Comparison of ENCODE assay signal across 7 cellular contexts in the genomic region with DNA sequence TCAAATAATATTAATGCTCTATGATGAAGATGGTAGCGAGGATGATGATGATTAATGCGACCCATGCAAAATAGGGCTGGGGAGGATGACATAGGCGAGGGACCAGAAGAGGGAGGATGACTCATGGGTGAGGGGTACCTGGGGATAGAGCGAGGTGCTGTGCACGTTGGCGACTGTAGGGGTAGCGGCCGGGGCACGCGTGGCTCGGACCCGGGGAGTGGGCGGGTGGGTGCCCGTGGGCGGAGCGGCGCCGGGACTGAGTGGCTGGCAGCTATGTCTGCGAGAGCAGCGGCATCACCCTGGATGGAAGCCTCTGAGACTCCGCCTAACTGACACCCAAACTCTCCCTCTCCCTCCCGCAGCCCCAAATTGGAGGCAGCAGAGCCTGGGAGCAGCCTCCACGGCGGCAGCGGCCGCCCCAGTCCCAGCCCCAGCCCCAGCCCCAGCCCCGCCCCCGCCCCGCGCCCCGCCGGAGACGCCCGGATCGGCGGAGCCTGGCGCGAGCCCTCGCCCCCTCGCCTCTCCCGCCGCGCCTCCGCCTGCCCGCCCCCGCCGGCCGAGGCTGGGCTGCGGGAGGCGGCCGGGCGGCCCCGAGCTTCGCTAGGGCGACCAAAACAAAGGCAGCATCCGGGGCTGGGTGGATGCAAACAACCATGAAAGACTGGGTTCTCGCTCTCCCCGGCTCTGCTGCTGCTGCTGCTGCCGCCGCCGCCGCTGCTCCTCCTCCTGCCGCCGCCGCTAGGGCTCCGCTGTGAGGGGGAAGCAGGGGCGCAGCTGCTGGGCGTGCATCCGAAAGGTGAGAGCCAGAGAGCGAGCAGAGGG. TPM values are rescaled to one million over a fixed set of nuclear protein-coding genes. Genes with fewer than 3 reads are reported as not detected.
DNase-seq lines count a peak whose midpoint lies in the region; ATAC-seq, FAIRE-seq and TF ChIP-seq lines count a peak whose summit lies in the region.

A gene with protein sequence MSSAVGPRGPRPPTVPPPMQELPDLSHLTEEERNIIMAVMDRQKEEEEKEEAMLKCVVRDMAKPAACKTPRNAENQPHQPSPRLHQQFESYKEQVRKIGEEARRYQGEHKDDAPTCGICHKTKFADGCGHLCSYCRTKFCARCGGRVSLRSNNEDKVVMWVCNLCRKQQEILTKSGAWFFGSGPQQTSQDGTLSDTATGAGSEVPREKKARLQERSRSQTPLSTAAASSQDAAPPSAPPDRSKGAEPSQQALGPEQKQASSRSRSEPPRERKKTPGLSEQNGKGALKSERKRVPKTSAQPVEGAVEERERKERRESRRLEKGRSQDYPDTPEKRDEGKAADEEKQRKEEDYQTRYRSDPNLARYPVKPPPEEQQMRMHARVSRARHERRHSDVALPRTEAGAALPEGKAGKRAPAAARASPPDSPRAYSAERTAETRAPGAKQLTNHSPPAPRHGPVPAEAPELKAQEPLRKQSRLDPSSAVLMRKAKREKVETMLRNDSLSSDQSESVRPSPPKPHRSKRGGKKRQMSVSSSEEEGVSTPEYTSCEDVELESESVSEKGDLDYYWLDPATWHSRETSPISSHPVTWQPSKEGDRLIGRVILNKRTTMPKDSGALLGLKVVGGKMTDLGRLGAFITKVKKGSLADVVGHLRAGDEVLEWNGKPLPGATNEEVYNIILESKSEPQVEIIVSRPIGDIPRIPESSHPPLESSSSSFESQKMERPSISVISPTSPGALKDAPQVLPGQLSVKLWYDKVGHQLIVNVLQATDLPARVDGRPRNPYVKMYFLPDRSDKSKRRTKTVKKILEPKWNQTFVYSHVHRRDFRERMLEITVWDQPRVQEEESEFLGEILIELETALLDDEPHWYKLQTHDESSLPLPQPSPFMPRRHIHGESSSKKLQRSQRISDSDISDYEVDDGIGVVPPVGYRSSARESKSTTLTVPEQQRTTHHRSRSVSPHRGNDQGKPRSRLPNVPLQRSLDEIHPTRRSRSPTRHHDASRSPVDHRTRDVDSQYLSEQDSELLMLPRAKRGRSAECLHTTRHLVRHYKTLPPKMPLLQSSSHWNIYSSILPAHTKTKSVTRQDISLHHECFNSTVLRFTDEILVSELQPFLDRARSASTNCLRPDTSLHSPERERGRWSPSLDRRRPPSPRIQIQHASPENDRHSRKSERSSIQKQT (N-terminal part only) (plus strand): TSS at position 367 of the 822 bp plus-strand sequence. CDS start 474 bp downstream, outside the sequence.

- POLR2A ChIA-PET in activated naive CD8-positive, alpha-beta T cell treated with anti-CD3 and anti-CD28 coated beads, Interleukin-2, amount 10 ng/mL, durations not matched to agents 7 days and 5 days (lab: Charles Lee) = no interaction called here
- POLR2A ChIA-PET in CD4-positive, alpha-beta T cell (lab: Charles Lee) = no interaction called here

- H3K9me3 Mint-ChIP-seq in activated naive CD8-positive, alpha-beta T cell treated with anti-CD3 and anti-CD28 coated beads, Interleukin-2, amount 10 ng/mL, durations not matched to agents 7 days and 5 days = no peaks in the 10 kb centered on the region
- H3K9me3 Mint-ChIP-seq in CD4-positive, alpha-beta T cell = no peaks in the 10 kb centered on the region

- H3K27ac ChIP-seq in iPS-18a (ENCODE audit: low read length) (no peak within 1 kb of the TSS), stomach smooth muscle (ENCODE audit: low read length) (no peak within 1 kb of the TSS)
- H3K27ac ChIP-seq in CD4-positive, alpha-beta T cell (ENCODE audit: low read depth, low read length) = no peak within 1 kb of the TSS

- no peak within 1 kb of the TSS for H3K4me3 Mint-ChIP-seq in activated naive CD8-positive, alpha-beta T cell treated with anti-CD3 and anti-CD28 coated beads, Interleukin-2, amount 10 ng/mL, durations not matched to agents 7 days and 5 days
- no peak within 1 kb of the TSS for H3K4me3 Mint-ChIP-seq in CD4-positive, alpha-beta T cell

- no peak for TF ChIP-seq POLR2A in GM12892 (IDR thresholded peaks at IDR 0.05; ENCODE audit: low read depth, low read length)

- H3K4me1 Mint-ChIP-seq in activated naive CD8-positive, alpha-beta T cell treated with anti-CD3 and anti-CD28 coated beads, Interleukin-2, amount 10 ng/mL, durations not matched to agents 7 days and 5 days = peaks cover 2% of the 10 kb centered on the region
- peaks cover 8% of the 10 kb centered on the region for H3K4me1 Mint-ChIP-seq in CD4-positive, alpha-beta T cell (ENCODE audit: low read depth)

- H3K27me3 Mint-ChIP-seq in activated naive CD8-positive, alpha-beta T cell treated with anti-CD3 and anti-CD28 coated beads, Interleukin-2, amount 10 ng/mL, durations not matched to agents 7 days and 5 days = peaks cover 21% of the 10 kb centered on the region
- peaks cover 57% of the 10 kb centered on the region for H3K27me3 Mint-ChIP-seq in CD4-positive, alpha-beta T cell

- no peaks in the 10 kb centered on the region for H3K9me3 ChIP-seq in iPS-18a (ENCODE audit: control insufficient read depth, low read depth, low read length)
- H3K9me3 ChIP-seq in stomach smooth muscle (ENCODE audit: control insufficient read depth in 2 of 2, low read length in 2 of 2) = no peaks in the 10 kb centered on the region
- H3K9me3 ChIP-seq in CD4-positive, alpha-beta T cell (ENCODE audit: control insufficient read depth, low read length) = no peaks in the 10 kb centered on the region

- ATAC-seq in GM21717 (IDR thresholded peaks at IDR 0.05; ENCODE audit: unreplicated experiment) = peak; percentile 84
- peak; percentile 50 for ATAC-seq in activated naive CD8-positive, alpha-beta T cell treated with anti-CD3 and anti-CD28 coated beads, Interleukin-2, amount 10 ng/mL, durations not matched to agents 7 days and 5 days (ENCODE audit: low read depth)
- no peak for ATAC-seq in CD4-positive, alpha-beta T cell (ENCODE audit: poor library complexity)

- no peaks in the 10 kb centered on the region for H3K36me3 Mint-ChIP-seq in activated naive CD8-positive, alpha-beta T cell treated with anti-CD3 and anti-CD28 coated beads, Interleukin-2, amount 10 ng/mL, durations not matched to agents 7 days and 5 days
- H3K36me3 Mint-ChIP-seq in CD4-positive, alpha-beta T cell (ENCODE audit: low read depth) = no peaks in the 10 kb centered on the region

- intact Hi-C loops in CD4-positive, alpha-beta T cell (cut with DNase I, micrococcal nuclease) = no loop called here

- FAIRE-seq in GM12892 (lab: Jason Lieb, UNC) = no peak

- DNase-seq in GM12892 (ENCODE audit: insufficient read length) (peak; percentile 41), LHCN-M2 (ENCODE audit: low read depth) (peak; percentile 38)
- peak; percentile 29 for DNase-seq in activated naive CD8-positive, alpha-beta T cell treated with anti-CD3 and anti-CD28 coated beads, Interleukin-2, amount 10 ng/mL, durations not matched to agents 7 days and 5 days
- no peak for DNase-seq in CD4-positive, alpha-beta T cell

- H3K36me3 ChIP-seq in iPS-18a (ENCODE audit: control insufficient read depth, low read depth, low read length) (no peaks in the 10 kb centered on the region), stomach smooth muscle (ENCODE audit: control insufficient read depth in 2 of 2, insufficient read depth in 2 of 2, low read length in 2 of 2) (no peaks in the 10 kb centered on the region)

- H3K27ac Mint-ChIP-seq in activated naive CD8-positive, alpha-beta T cell treated with anti-CD3 and anti-CD28 coated beads, Interleukin-2, amount 10 ng/mL, durations not matched to agents 7 days and 5 days = peak within 1 kb of the TSS; percentile 14
- H3K27ac Mint-ChIP-seq in CD4-positive, alpha-beta T cell = no peak within 1 kb of the TSS

- H3K27me3 ChIP-seq in iPS-18a (ENCODE audit: control insufficient read depth, insufficient read depth, low read length) = peaks cover 19% of the 10 kb centered on the region
- peaks cover 17 to 20% of the 10 kb centered on the region in 2 donors for H3K27me3 ChIP-seq in stomach smooth muscle (ENCODE audit: control insufficient read depth in 1 of 2, insufficient read depth in 2 of 2, low read length in 2 of 2)
- H3K27me3 ChIP-seq in CD4-positive, alpha-beta T cell (ENCODE audit: control insufficient read depth, insufficient read depth, low read length) = peaks cover 19% of the 10 kb centered on the region

- CTCF ChIA-PET in CD4-positive, alpha-beta T cell (lab: Charles Lee) = no interaction called here

- H3K4me3 ChIP-seq in iPS-18a (ENCODE audit: low read length) (peak within 1 kb of the TSS; percentile 79), stomach smooth muscle (ENCODE audit: low read length in 2 of 2) (peak within 1 kb of the TSS; percentile 32 to 67)

- no peaks in the 10 kb centered on the region for H3K4me1 ChIP-seq in iPS-18a (ENCODE audit: control insufficient read depth, low read depth, low read length)
- no peaks in the 10 kb centered on the region for H3K4me1 ChIP-seq in stomach smooth muscle (ENCODE audit: control insufficient read depth, insufficient read depth, low read length)

- H3K9ac ChIP-seq in iPS-18a (ENCODE audit: low read length) (peak within 1 kb of the TSS; percentile 18), stomach smooth muscle (ENCODE audit: low read length in 2 of 2) (no peak within 1 kb of the TSS)

- no peak for TF ChIP-seq CTCF in CD4-positive, alpha-beta T cell (IDR thresholded peaks at IDR 0.05)

RNA-seq across cellular contexts. Expression of the gene that starts here (rescaled TPM):
- 0.19 TPM for polyA plus RNA-seq in GM12892 (2012; ENCODE audit: missing spikeins)
- total RNA-seq in LHCN-M2 (2014; rRNA removed) = 1.9 and 2.2 TPM in 2 replicates
- 5.2 TPM for polyA plus RNA-seq in LHCN-M2 (2012)
- not detected for total RNA-seq in activated naive CD8-positive, alpha-beta T cell treated with anti-CD3 and anti-CD28 coated beads, Interleukin-2, amount 10 ng/mL, durations not matched to agents 7 days and 5 days
- total RNA-seq in CD4-positive, alpha-beta T cell = not detected

Comparison
In these comparisons a context has a peak if more than half of its experiments do, and no peak if none do; other contexts are left out.
1. Peak in DNase-seq and ATAC-seq in activated naive CD8-positive, alpha-beta T cell treated with anti-CD3 and anti-CD28 coated beads, Interleukin-2, amount 10 ng/mL, durations not matched to agents 7 days and 5 days; RNA of the gene not detected or under 1 TPM.
2. DNase-seq: peak in GM12892 (single experiment) and LHCN-M2 (single experiment); none in CD4-positive, alpha-beta T cell (0 of 10).